Comparison of ENCODE assay signal across 1 cellular context in genomic region chr2:43193996-43194869, GRCh38.
A peak's percentile ranks its signal among the peaks of the same experiment; 100 is the strongest.
TF ChIP-seq lines count a peak whose summit lies in the region.

No MANE protein-coding gene starts in this region.

TF ChIP-seq in HepG2, 621 proteins besides CTCF, POLR2A, EP300 and RAD21 (continued from another document and continues in another):
- TF ChIP-seq, protein P1, sequence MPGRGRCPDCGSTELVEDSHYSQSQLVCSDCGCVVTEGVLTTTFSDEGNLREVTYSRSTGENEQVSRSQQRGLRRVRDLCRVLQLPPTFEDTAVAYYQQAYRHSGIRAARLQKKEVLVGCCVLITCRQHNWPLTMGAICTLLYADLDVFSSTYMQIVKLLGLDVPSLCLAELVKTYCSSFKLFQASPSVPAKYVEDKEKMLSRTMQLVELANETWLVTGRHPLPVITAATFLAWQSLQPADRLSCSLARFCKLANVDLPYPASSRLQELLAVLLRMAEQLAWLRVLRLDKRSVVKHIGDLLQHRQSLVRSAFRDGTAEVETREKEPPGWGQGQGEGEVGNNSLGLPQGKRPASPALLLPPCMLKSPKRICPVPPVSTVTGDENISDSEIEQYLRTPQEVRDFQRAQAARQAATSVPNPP (CRISPR knock-in tag; IDR thresholded peaks at IDR 0.05) = 0 out of 2 replicates have a peak, but pooled peaks have one; percentile 11
- TF ChIP-seq MAFG (CRISPR knock-in tag; IDR thresholded peaks at IDR 0.05) = no peak
- no peak for TF ChIP-seq ZFP1 (CRISPR knock-in tag; IDR thresholded peaks at IDR 0.05)
- peak; percentile 75 for TF ChIP-seq PAF1 (CRISPR knock-in tag; IDR thresholded peaks at IDR 0.05)
- TF ChIP-seq ZNF577 (CRISPR knock-in tag; IDR thresholded peaks at IDR 0.05; ENCODE audit: borderline replicate concordance, low read depth) = no peak
- no peak for TF ChIP-seq ZNF18 (CRISPR knock-in tag; IDR thresholded peaks at IDR 0.05; ENCODE audit: insufficient replicate concordance)
- peak; percentile 36; the same call in 1 of the 2 replicates for TF ChIP-seq ZNF639 (CRISPR knock-in tag; conservative IDR thresholded peaks at IDR 0.05)
- peak; percentile 83 for TF ChIP-seq TGIF2 (CRISPR knock-in tag; IDR thresholded peaks at IDR 0.05)
- TF ChIP-seq ZFY (CRISPR knock-in tag; IDR thresholded peaks at IDR 0.05) = peak; percentile 37
- no peak for TF ChIP-seq POLR2AphosphoS2 (IDR thresholded peaks at IDR 0.05; ENCODE audit: low read depth, low read length)
- TF ChIP-seq ZBTB37 (CRISPR knock-in tag; IDR thresholded peaks at IDR 0.05) = peak; percentile 79; the same call in 1 of the 2 replicates
- TF ChIP-seq DRAP1 (CRISPR knock-in tag; IDR thresholded peaks at IDR 0.05) = peak; percentile 62
- TF ChIP-seq BHLHE40 (IDR thresholded peaks at IDR 0.05; ENCODE audit: low read length) = no peak
- TF ChIP-seq ZBTB43 (CRISPR knock-in tag; conservative IDR thresholded peaks at IDR 0.05) = peak; percentile 92
- TF ChIP-seq NKX3-1 (CRISPR knock-in tag; IDR thresholded peaks at IDR 0.05) = 0 out of 2 replicates have a peak, but pooled peaks have one; percentile 38
- TF ChIP-seq TOPORS (CRISPR knock-in tag; IDR thresholded peaks at IDR 0.05) = peak; percentile 12; the same call in 1 of the 2 replicates
- peak; percentile 98 for TF ChIP-seq SALL1 (CRISPR knock-in tag; IDR thresholded peaks at IDR 0.05)
- TF ChIP-seq ZBTB14 (CRISPR knock-in tag; IDR thresholded peaks at IDR 0.05) = no peak
- TF ChIP-seq ZNF30 (CRISPR knock-in tag; IDR thresholded peaks at IDR 0.05) = no peak
- peak; percentile 37; the same call in 1 of the 2 replicates for TF ChIP-seq ZNF33B (CRISPR knock-in tag; IDR thresholded peaks at IDR 0.05)
- TF ChIP-seq ZNF282 (IDR thresholded peaks at IDR 0.05; ENCODE audit: partially characterized antibody) = no peak
- peak; percentile 98 for TF ChIP-seq PHF21A (CRISPR knock-in tag; IDR thresholded peaks at IDR 0.05)
- 0 out of 2 replicates have a peak, but pooled peaks have one; percentile 35 for TF ChIP-seq ZKSCAN8 (CRISPR knock-in tag; IDR thresholded peaks at IDR 0.05; ENCODE audit: borderline replicate concordance)
- no peak for TF ChIP-seq ZNF841 (CRISPR knock-in tag; IDR thresholded peaks at IDR 0.05; ENCODE audit: borderline replicate concordance)
- no peak for TF ChIP-seq ELF1 (CRISPR knock-in tag; IDR thresholded peaks at IDR 0.05)
- TF ChIP-seq, protein P2, sequence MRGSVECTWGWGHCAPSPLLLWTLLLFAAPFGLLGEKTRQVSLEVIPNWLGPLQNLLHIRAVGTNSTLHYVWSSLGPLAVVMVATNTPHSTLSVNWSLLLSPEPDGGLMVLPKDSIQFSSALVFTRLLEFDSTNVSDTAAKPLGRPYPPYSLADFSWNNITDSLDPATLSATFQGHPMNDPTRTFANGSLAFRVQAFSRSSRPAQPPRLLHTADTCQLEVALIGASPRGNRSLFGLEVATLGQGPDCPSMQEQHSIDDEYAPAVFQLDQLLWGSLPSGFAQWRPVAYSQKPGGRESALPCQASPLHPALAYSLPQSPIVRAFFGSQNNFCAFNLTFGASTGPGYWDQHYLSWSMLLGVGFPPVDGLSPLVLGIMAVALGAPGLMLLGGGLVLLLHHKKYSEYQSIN (CRISPR knock-in tag; IDR thresholded peaks at IDR 0.05; ENCODE audit: borderline replicate concordance) = no peak
- TF ChIP-seq SALL2 (CRISPR knock-in tag; IDR thresholded peaks at IDR 0.05) = peak; percentile 77
- no peak for TF ChIP-seq ZNF335 (CRISPR knock-in tag; IDR thresholded peaks at IDR 0.05)
- peak; percentile 79 for TF ChIP-seq GATA4 (IDR thresholded peaks at IDR 0.05; ENCODE audit: borderline replicate concordance, low read depth)
- peak; percentile 84 for TF ChIP-seq ASH2L (IDR thresholded peaks at IDR 0.05; ENCODE audit: insufficient read length, low read depth, low read length)
- TF ChIP-seq ZNF235 (CRISPR knock-in tag; IDR thresholded peaks at IDR 0.05; ENCODE audit: borderline replicate concordance) = no peak; the same call in 1 of the 2 replicates
- TF ChIP-seq, protein P3, sequence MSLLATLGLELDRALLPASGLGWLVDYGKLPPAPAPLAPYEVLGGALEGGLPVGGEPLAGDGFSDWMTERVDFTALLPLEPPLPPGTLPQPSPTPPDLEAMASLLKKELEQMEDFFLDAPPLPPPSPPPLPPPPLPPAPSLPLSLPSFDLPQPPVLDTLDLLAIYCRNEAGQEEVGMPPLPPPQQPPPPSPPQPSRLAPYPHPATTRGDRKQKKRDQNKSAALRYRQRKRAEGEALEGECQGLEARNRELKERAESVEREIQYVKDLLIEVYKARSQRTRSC (CRISPR knock-in tag; IDR thresholded peaks at IDR 0.05; ENCODE audit: low read depth) = no peak
- TF ChIP-seq, protein P4, sequence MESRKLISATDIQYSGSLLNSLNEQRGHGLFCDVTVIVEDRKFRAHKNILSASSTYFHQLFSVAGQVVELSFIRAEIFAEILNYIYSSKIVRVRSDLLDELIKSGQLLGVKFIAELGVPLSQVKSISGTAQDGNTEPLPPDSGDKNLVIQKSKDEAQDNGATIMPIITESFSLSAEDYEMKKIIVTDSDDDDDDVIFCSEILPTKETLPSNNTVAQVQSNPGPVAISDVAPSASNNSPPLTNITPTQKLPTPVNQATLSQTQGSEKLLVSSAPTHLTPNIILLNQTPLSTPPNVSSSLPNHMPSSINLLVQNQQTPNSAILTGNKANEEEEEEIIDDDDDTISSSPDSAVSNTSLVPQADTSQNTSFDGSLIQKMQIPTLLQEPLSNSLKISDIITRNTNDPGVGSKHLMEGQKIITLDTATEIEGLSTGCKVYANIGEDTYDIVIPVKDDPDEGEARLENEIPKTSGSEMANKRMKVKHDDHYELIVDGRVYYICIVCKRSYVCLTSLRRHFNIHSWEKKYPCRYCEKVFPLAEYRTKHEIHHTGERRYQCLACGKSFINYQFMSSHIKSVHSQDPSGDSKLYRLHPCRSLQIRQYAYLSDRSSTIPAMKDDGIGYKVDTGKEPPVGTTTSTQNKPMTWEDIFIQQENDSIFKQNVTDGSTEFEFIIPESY (CRISPR knock-in tag; IDR thresholded peaks at IDR 0.05) = peak; percentile 71; the same call in 1 of the 2 replicates
- no peak for TF ChIP-seq ATM (IDR thresholded peaks at IDR 0.05; ENCODE audit: borderline replicate concordance)
- TF ChIP-seq ZNF10 (CRISPR knock-in tag; IDR thresholded peaks at IDR 0.05; ENCODE audit: borderline replicate concordance, low read depth) = no peak
- TF ChIP-seq BORCS8-MEF2B (CRISPR knock-in tag; IDR thresholded peaks at IDR 0.05) = no peak; the same call in none of the 2 replicates
- no peak; the same call in 1 of the 2 replicates for TF ChIP-seq ZSCAN22 (CRISPR knock-in tag; IDR thresholded peaks at IDR 0.05)
- no peak for TF ChIP-seq LCORL (IDR thresholded peaks at IDR 0.05)
- TF ChIP-seq LCORL (CRISPR knock-in tag; IDR thresholded peaks at IDR 0.05) = peak; percentile 92
- TF ChIP-seq PLRG1 (conservative IDR thresholded peaks at IDR 0.05) = no peak
- no peak for TF ChIP-seq ZNF326 (CRISPR knock-in tag; IDR thresholded peaks at IDR 0.05; ENCODE audit: borderline replicate concordance)
- TF ChIP-seq ZNF615 (CRISPR knock-in tag; IDR thresholded peaks at IDR 0.05; ENCODE audit: borderline replicate concordance) = peak; percentile 82
- TF ChIP-seq SNRNP70 (IDR thresholded peaks at IDR 0.05; ENCODE audit: low read depth, low read length) = no peak
- TF ChIP-seq CREM (IDR thresholded peaks at IDR 0.05) = peak; percentile 75
- no peak for TF ChIP-seq CREM (CRISPR knock-in tag; IDR thresholded peaks at IDR 0.05)
- no peak for TF ChIP-seq ZMAT3 (CRISPR knock-in tag; conservative IDR thresholded peaks at IDR 0.05)
- peak; percentile 100 for TF ChIP-seq HNF1A (IDR thresholded peaks at IDR 0.05; ENCODE audit: low read depth)
- TF ChIP-seq HNF1A (CRISPR knock-in tag; IDR thresholded peaks at IDR 0.05; ENCODE audit: borderline replicate concordance) = peak; percentile 100
- peak; percentile 60; the same call in 1 of the 2 replicates for TF ChIP-seq ZNF136 (CRISPR knock-in tag; IDR thresholded peaks at IDR 0.05; ENCODE audit: low read depth)
- peak; percentile 97 for TF ChIP-seq RARA (CRISPR knock-in tag; IDR thresholded peaks at IDR 0.05)
- TF ChIP-seq ZFP62 (CRISPR knock-in tag; IDR thresholded peaks at IDR 0.05) = no peak
- TF ChIP-seq MYNN (CRISPR knock-in tag; IDR thresholded peaks at IDR 0.05; ENCODE audit: low read depth) = no peak; the same call in 1 of the 2 replicates
